1 cellular context compared by ENCODE assay signal in the genomic region with DNA sequence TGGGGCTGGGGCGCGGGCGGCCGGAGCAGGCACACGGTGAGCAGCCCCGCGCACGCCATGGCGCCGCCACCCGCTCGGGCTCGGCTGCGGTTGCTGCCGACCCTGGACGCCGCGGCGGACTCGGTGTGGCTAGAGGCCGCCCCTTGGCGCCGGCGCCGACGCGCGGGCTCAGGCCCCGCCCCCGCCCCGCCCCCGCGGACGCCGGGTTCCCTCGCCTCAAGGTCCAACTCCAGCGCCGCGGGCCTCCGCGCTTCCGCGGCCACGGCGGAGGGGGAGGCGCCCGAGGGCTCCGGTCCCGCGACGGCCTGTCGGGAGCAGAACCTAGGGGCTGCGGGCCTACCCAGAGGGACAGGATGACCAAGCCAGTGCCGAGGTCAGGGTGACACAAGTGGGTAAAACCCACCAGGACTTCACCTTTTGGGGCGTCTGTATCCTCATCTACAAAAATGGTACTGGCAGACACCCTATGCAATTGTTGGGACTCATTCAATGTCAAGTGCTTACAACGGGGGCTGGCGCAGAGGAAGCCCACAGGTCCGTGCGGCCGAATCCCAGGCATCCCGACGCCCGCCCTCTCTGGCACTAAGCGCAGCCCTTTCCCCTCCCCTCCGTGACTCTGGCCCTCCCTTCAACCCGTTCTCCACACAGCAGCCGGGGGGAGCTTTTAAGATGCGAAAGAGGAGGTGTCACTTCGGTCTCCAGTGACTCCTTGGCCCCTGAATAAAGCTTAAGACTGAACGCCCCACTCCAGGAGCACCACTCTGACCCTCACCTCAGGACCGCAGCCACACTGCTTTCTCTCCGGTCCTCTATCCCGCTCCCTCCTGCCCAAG.
A peak's percentile ranks its signal among the peaks of the same experiment; 100 is the strongest.
TF ChIP-seq lines count a peak whose summit lies in the region.

NECAB3 (minus strand) TSS at position 135 of the 833 bp plus-strand sequence; CDS start at position 59, 76 bp downstream.

TF ChIP-seq in HepG2, 621 proteins besides CTCF, POLR2A, EP300 and RAD21 (continued from another document and continues in another):
- TF ChIP-seq ZNF800 (CRISPR knock-in tag; IDR thresholded peaks at IDR 0.05) (peak; percentile 73; the same call in 1 of the 2 replicates), ZNF510 (CRISPR knock-in tag; IDR thresholded peaks at IDR 0.05; ENCODE audit: low read depth) (peak; percentile 93; the same call in 1 of the 2 replicates), ZNF646 (CRISPR knock-in tag; IDR thresholded peaks at IDR 0.05) (no peak), NFATC3 (CRISPR knock-in tag; IDR thresholded peaks at IDR 0.05) (peak; percentile 50; the same call in 1 of the 2 replicates), PHB2 (IDR thresholded peaks at IDR 0.05; ENCODE audit: partially characterized antibody) (no peak), REPIN1 (CRISPR knock-in tag; IDR thresholded peaks at IDR 0.05; ENCODE audit: borderline replicate concordance, low read depth) (peak; percentile 65), ZBTB21 (CRISPR knock-in tag; IDR thresholded peaks at IDR 0.05) (no peak), ZNF629 (CRISPR knock-in tag; conservative IDR thresholded peaks at IDR 0.05) (0 out of 2 replicates have a peak, but pooled peaks have one; percentile 24), ZIK1 (CRISPR knock-in tag; IDR thresholded peaks at IDR 0.05; ENCODE audit: borderline replicate concordance, low read depth) (0 out of 2 replicates have a peak, but pooled peaks have one; percentile 57), DNMT1 (CRISPR knock-in tag; IDR thresholded peaks at IDR 0.05) (0 out of 2 replicates have a peak, but pooled peaks have one; percentile 59), ZSCAN30 (CRISPR knock-in tag; IDR thresholded peaks at IDR 0.05) (no peak), ZNF572 (CRISPR knock-in tag; IDR thresholded peaks at IDR 0.05) (peak; percentile 71), ZNF468 (CRISPR knock-in tag; IDR thresholded peaks at IDR 0.05) (no peak), SOX5 (CRISPR knock-in tag; IDR thresholded peaks at IDR 0.05; ENCODE audit: borderline replicate concordance) (no peak; the same call in 1 of the 2 replicates), RAD51 (IDR thresholded peaks at IDR 0.05; ENCODE audit: borderline replicate concordance) (no peak), ARNT (IDR thresholded peaks at IDR 0.05) (no peak), ZBTB37 (CRISPR knock-in tag; IDR thresholded peaks at IDR 0.05) (0 out of 2 replicates have a peak, but pooled peaks have one; percentile 20), MAFK (conservative IDR thresholded peaks at IDR 0.05 in 1 of 2, IDR thresholded peaks at IDR 0.05 in 1 of 2; ENCODE audit: low read length in 2 of 2) (no peak), FOXA3 (CRISPR knock-in tag; IDR thresholded peaks at IDR 0.05) (peak; percentile 24; the same call in 1 of the 2 replicates), REL (CRISPR knock-in tag; conservative IDR thresholded peaks at IDR 0.05) (peak; percentile 75; the same call in 1 of the 2 replicates), ZNF18 (CRISPR knock-in tag; IDR thresholded peaks at IDR 0.05; ENCODE audit: insufficient replicate concordance) (peak; percentile 81), HOXD1 (CRISPR knock-in tag; IDR thresholded peaks at IDR 0.05) (peak; percentile 93; the same call in 1 of the 2 replicates), ZBTB43 (CRISPR knock-in tag; conservative IDR thresholded peaks at IDR 0.05) (peak; percentile 82), ZNF841 (CRISPR knock-in tag; IDR thresholded peaks at IDR 0.05; ENCODE audit: borderline replicate concordance) (no peak; the same call in 1 of the 2 replicates), ZNF878 (CRISPR knock-in tag; IDR thresholded peaks at IDR 0.05) (no peak), ATF5 (CRISPR knock-in tag; IDR thresholded peaks at IDR 0.05; ENCODE audit: low read depth) (peak; percentile 80; the same call in 1 of the 2 replicates), E2F2 (CRISPR knock-in tag; IDR thresholded peaks at IDR 0.05; ENCODE audit: borderline replicate concordance) (peak; percentile 70), ZNF652 (CRISPR knock-in tag; IDR thresholded peaks at IDR 0.05; ENCODE audit: borderline replicate concordance, low read depth) (no peak), ZNF558 (CRISPR knock-in tag; IDR thresholded peaks at IDR 0.05; ENCODE audit: borderline replicate concordance) (no peak), ZNF326 (CRISPR knock-in tag; IDR thresholded peaks at IDR 0.05; ENCODE audit: borderline replicate concordance) (no peak), PAWR (CRISPR knock-in tag; IDR thresholded peaks at IDR 0.05; ENCODE audit: borderline replicate concordance) (no peak), ZNF670 (CRISPR knock-in tag; IDR thresholded peaks at IDR 0.05; ENCODE audit: borderline replicate concordance) (peak; percentile 91; the same call in 1 of the 2 replicates), ZNF678 (CRISPR knock-in tag; IDR thresholded peaks at IDR 0.05) (peak; percentile 75; the same call in 1 of the 2 replicates), ZNF530 (CRISPR knock-in tag; IDR thresholded peaks at IDR 0.05; ENCODE audit: low read depth) (no peak)
- TF ChIP-seq, protein P1, sequence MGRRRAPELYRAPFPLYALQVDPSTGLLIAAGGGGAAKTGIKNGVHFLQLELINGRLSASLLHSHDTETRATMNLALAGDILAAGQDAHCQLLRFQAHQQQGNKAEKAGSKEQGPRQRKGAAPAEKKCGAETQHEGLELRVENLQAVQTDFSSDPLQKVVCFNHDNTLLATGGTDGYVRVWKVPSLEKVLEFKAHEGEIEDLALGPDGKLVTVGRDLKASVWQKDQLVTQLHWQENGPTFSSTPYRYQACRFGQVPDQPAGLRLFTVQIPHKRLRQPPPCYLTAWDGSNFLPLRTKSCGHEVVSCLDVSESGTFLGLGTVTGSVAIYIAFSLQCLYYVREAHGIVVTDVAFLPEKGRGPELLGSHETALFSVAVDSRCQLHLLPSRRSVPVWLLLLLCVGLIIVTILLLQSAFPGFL (CRISPR knock-in tag; IDR thresholded peaks at IDR 0.05), result no peak
- TF ChIP-seq, protein P2, sequence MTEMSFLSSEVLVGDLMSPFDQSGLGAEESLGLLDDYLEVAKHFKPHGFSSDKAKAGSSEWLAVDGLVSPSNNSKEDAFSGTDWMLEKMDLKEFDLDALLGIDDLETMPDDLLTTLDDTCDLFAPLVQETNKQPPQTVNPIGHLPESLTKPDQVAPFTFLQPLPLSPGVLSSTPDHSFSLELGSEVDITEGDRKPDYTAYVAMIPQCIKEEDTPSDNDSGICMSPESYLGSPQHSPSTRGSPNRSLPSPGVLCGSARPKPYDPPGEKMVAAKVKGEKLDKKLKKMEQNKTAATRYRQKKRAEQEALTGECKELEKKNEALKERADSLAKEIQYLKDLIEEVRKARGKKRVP (CRISPR knock-in tag; IDR thresholded peaks at IDR 0.05), result no peak
- TF ChIP-seq, protein P3, sequence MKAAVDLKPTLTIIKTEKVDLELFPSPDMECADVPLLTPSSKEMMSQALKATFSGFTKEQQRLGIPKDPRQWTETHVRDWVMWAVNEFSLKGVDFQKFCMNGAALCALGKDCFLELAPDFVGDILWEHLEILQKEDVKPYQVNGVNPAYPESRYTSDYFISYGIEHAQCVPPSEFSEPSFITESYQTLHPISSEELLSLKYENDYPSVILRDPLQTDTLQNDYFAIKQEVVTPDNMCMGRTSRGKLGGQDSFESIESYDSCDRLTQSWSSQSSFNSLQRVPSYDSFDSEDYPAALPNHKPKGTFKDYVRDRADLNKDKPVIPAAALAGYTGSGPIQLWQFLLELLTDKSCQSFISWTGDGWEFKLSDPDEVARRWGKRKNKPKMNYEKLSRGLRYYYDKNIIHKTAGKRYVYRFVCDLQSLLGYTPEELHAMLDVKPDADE (CRISPR knock-in tag; IDR thresholded peaks at IDR 0.05), result 0 out of 2 replicates have a peak, but pooled peaks have one; percentile 64
